In the genomic region with DNA sequence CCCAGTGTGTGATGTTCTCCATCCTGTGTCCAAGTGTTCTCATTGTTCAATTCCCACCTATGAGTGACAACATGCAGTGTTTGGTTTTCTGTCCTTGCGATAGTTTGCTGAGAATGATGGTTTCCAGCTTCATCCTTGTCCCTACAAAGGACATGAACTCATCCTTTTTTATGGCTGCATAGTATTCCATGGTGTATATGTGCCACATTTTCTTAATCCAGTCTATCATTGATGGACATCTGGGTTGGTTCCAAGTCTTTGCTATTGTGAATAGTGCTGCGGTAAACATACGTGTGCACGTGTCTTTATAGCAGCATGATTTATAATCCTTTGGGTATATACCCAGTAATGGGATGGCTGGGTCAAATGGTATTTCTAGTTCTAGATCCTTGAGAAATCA, we compare ENCODE assay signal across 2 cellular contexts.
DNase-seq lines count a peak whose midpoint lies in the region; ATAC-seq, FAIRE-seq and TF ChIP-seq lines count a peak whose summit lies in the region.
"Not testable (repeated sequence)": the region's sequence is repeated elsewhere in the genome, so short reads cannot be mapped to it uniquely, and the experiment has no call there.

No MANE protein-coding gene starts in this region.

- H3K36me3 ChIP-seq in HEK293 (ENCODE audit: control insufficient read depth in 2 of 2, insufficient read depth in 1 of 2, low read length in 2 of 2); K562 (ENCODE audit: control insufficient read depth, insufficient read depth, low read length): not testable (repeated sequence)

- not testable (repeated sequence) for TF ChIP-seq CTCF in HEK293 (tag by site-specific recombination; IDR thresholded peaks at IDR 0.05); K562 (IDR thresholded peaks at IDR 0.05 in 2 of 3, conservative IDR thresholded peaks at IDR 0.05 in 1 of 3; ENCODE audit: insufficient read depth in 2 of 3, low read depth in 1 of 3, low read length in 3 of 3)

- DNase-seq in K562 (ENCODE audit: extremely low read depth in 1 of 4, low spot score in 3 of 4): not testable (repeated sequence)

- in situ Hi-C loops in K562 (cut with MboI): not testable (repeated sequence)

- not testable (repeated sequence) for H2AFZ ChIP-seq in K562 (ENCODE audit: low read depth, low read length)

- not testable (repeated sequence) for H3K4me3 ChIP-seq in HEK293 (ENCODE audit: low read depth, low read length); K562

- intact Hi-C loops in K562 (cut with micrococcal nuclease): not testable (repeated sequence)

- H4K20me1 ChIP-seq in K562 (replicated peaks; ENCODE audit: control insufficient read depth, insufficient read depth, low read length): not testable (repeated sequence)

- H3K27me3 ChIP-seq in K562 (ENCODE audit: control insufficient read depth in 2 of 2, insufficient read depth in 2 of 2, low read length in 2 of 2): not testable (repeated sequence)

- 64% methylated on average over 4 of the region's 4 CpGs for WGBS in K562 (ENCODE audit: insufficient coverage, low coverage, missing lambda C conversion rate)

- not testable (repeated sequence) for TF ChIP-seq EP300 in K562 (IDR thresholded peaks at IDR 0.05; ENCODE audit: low read length)

- H3K4me1 ChIP-seq in HEK293 (ENCODE audit: control insufficient read depth, insufficient read depth, low read length): not testable (repeated sequence)
- peaks cover 5 to 26% of the 10 kb centered on the region in 2 experiments; a peak in 3 of 5 replicates for H3K4me1 ChIP-seq in K562 (replicated peaks in 1 of 2; ENCODE audit: control insufficient read depth in 2 of 2, insufficient read depth in 2 of 2, low read length in 2 of 2)

- TF ChIP-seq RAD21 in K562 (CRISPR knock-in tag; conservative IDR thresholded peaks at IDR 0.05 in 1 of 2, IDR thresholded peaks at IDR 0.05 in 1 of 2): not testable (repeated sequence)

- H3K4me2 ChIP-seq in K562 (ENCODE audit: insufficient read depth, low read length): not testable (repeated sequence)

- ATAC-seq in K562: not testable (repeated sequence)

- H3K9me1 ChIP-seq in K562 (ENCODE audit: control insufficient read depth, insufficient read depth, low read length): not testable (repeated sequence)

- CTCF ChIA-PET in HEK293 (lab: Yijun Ruan, JAX); K562 (lab: Yijun Ruan, JAX; ENCODE audit: low intra/inter-chr PET ratio): not testable (repeated sequence)

- H3K9ac ChIP-seq in K562 (ENCODE audit: insufficient read depth in 1 of 2, low read depth in 2 of 2, low read length in 2 of 2): not testable (repeated sequence)

- H3K27ac ChIP-seq in HEK293 (ENCODE audit: extremely low read depth, low read depth, low read length); K562 (ENCODE audit: extremely low read depth, low read depth, low read length): not testable (repeated sequence)

- POLR2A ChIA-PET in HEK293 (lab: Yijun Ruan, JAX); K562 (lab: Yijun Ruan, JAX): not testable (repeated sequence)

- H3K9me3 ChIP-seq in HEK293 (ENCODE audit: control insufficient read depth, insufficient read depth, low read depth, low read length); K562 (replicated peaks; ENCODE audit: control insufficient read depth, insufficient read depth, low read depth, low read length): not testable (repeated sequence)

- not testable (repeated sequence) for BruUV-seq in K562 (replicated peaks; lab: Mats Ljungman, UMichigan)

- FAIRE-seq in K562 (lab: Jason Lieb, UNC): not testable (repeated sequence)

- not testable (repeated sequence) for TF ChIP-seq POLR2A in K562 (conservative IDR thresholded peaks at IDR 0.05)

- H3K79me2 ChIP-seq in K562 (ENCODE audit: control insufficient read depth, insufficient read depth, low read length): not testable (repeated sequence)

TF ChIP-seq in HEK293, 187 proteins besides CTCF, POLR2A, EP300 and RAD21:
- peak; percentile 84 for TF ChIP-seq ZNF146 (tag by site-specific recombination; IDR thresholded peaks at IDR 0.05)
TF ChIP-seq in HEK293: peak in this region for 1; not testable (repeated sequence) for 186.

TF ChIP-seq in K562, 482 proteins besides CTCF, POLR2A, EP300 and RAD21:
- TF ChIP-seq SMARCA5 (IDR thresholded peaks at IDR 0.05) (peak; percentile 29; the same call in 1 of the 2 replicates), ZNF146 (CRISPR knock-in tag; IDR thresholded peaks at IDR 0.05; ENCODE audit: unreplicated experiment) (peak; percentile 68), BCOR (IDR thresholded peaks at IDR 0.05) (peak; percentile 67), KDM1A (IDR thresholded peaks at IDR 0.05) (peak; percentile 20 to 47; a peak in 1 of 4 replicates)
